ENCODE assay signal across 12 cellular contexts in genomic region chr14:73477618-73478266, GRCh38. TPM values are rescaled to one million over a fixed set of nuclear protein-coding genes. Genes with fewer than 3 reads are reported as not detected.
DNase-seq lines count a peak whose midpoint lies in the region; ATAC-seq and TF ChIP-seq lines count a peak whose summit lies in the region.
"Had no signal": no experiment of that assay in that cellular context is flagged by ENCODE, and none has a peak within 500 bp of the region (broad histone marks: within the 10 kb centered on the region; RNA-seq: fewer than 3 reads in every experiment).

No MANE protein-coding gene starts in this region.

- 69 to 80% (median 77%) methylated on average over 6 of the region's 6 CpGs for WGBS in heart left ventricle, 4 donors

- no peak overlapping the region for H3K4me3 Mint-ChIP-seq in stimulated activated effector memory CD8-positive, alpha-beta T cell treated with anti-CD3 and anti-CD28 coated beads, Interleukin-12 subunit alpha, Interleukin-12 subunit beta, amount 100 ng/mL, for 72 hours
- no peak overlapping the region for H3K4me3 Mint-ChIP-seq in stimulated activated naive CD8-positive, alpha-beta T cell treated with anti-CD3 and anti-CD28 coated beads, Interleukin-15, amount 100 ng/mL, for 72 hours

- H3K4me1 ChIP-seq in heart left ventricle = peaks cover 0 to 16% (median 0%) of the 10 kb centered on the region in 12 donors
- no peaks in the 10 kb centered on the region for H3K4me1 ChIP-seq in right atrium auricular region

- ATAC-seq in heart left ventricle = peak in 3 of 4 donors; percentile 36 to 64 (median 56)
- peak; percentile 71 for ATAC-seq in HG03432 (IDR thresholded peaks at IDR 0.05; ENCODE audit: unreplicated experiment)
- ATAC-seq in stimulated activated effector memory CD8-positive, alpha-beta T cell treated with anti-CD3 and anti-CD28 coated beads, Interleukin-12 subunit alpha, Interleukin-12 subunit beta, amount 100 ng/mL, for 72 hours = peak; percentile 71
- ATAC-seq in stimulated activated naive CD8-positive, alpha-beta T cell treated with anti-CD3 and anti-CD28 coated beads, Interleukin-15, amount 100 ng/mL, for 72 hours = no peak

- H3K27ac Mint-ChIP-seq in stimulated activated effector memory CD8-positive, alpha-beta T cell treated with anti-CD3 and anti-CD28 coated beads, Interleukin-12 subunit alpha, Interleukin-12 subunit beta, amount 100 ng/mL, for 72 hours = no peak overlapping the region
- no peak overlapping the region for H3K27ac Mint-ChIP-seq in stimulated activated naive CD8-positive, alpha-beta T cell treated with anti-CD3 and anti-CD28 coated beads, Interleukin-15, amount 100 ng/mL, for 72 hours

- H3K36me3 ChIP-seq in heart left ventricle (no peaks in the 10 kb centered on the region), right atrium auricular region (no peaks in the 10 kb centered on the region)
- H3K36me3 ChIP-seq: suprapubic skin had no signal

- no peak for TF ChIP-seq POLR2A in heart left ventricle (IDR thresholded peaks at IDR 0.05)

- H3K9me3 ChIP-seq in heart left ventricle = no peaks in the 10 kb centered on the region
- H3K9me3 ChIP-seq in right atrium auricular region = no peaks in the 10 kb centered on the region
- H3K9me3 ChIP-seq: suprapubic skin had no signal

- intact Hi-C loops in heart left ventricle (cut with DNase I) = loop anchor here in 4 of 10 donors (5.0 to 10.0 kb wide), 2 partner anchors 303 to 305 kb away; no protein-coding TSS in a partner anchor

- TF ChIP-seq CTCF in heart left ventricle (IDR thresholded peaks at IDR 0.05) (no peak), right atrium auricular region (IDR thresholded peaks at IDR 0.05) (no peak), choroid plexus epithelial cell (conservative IDR thresholded peaks at IDR 0.05; ENCODE audit: low read depth, low read length) (no peak)

- H3K27me3 ChIP-seq in heart left ventricle = no peaks in the 10 kb centered on the region
- H3K27me3 ChIP-seq in right atrium auricular region = no peaks in the 10 kb centered on the region
- H3K27me3 ChIP-seq: suprapubic skin had no signal

- H3K4me1 Mint-ChIP-seq in stimulated activated effector memory CD8-positive, alpha-beta T cell treated with anti-CD3 and anti-CD28 coated beads, Interleukin-12 subunit alpha, Interleukin-12 subunit beta, amount 100 ng/mL, for 72 hours = no peaks in the 10 kb centered on the region
- peaks cover 5% of the 10 kb centered on the region for H3K4me1 Mint-ChIP-seq in stimulated activated naive CD8-positive, alpha-beta T cell treated with anti-CD3 and anti-CD28 coated beads, Interleukin-15, amount 100 ng/mL, for 72 hours

- no peaks in the 10 kb centered on the region for H3K36me3 Mint-ChIP-seq in stimulated activated effector memory CD8-positive, alpha-beta T cell treated with anti-CD3 and anti-CD28 coated beads, Interleukin-12 subunit alpha, Interleukin-12 subunit beta, amount 100 ng/mL, for 72 hours

- H3K4me3 ChIP-seq in heart left ventricle = no peak overlapping the region
- H3K4me3 ChIP-seq in right atrium auricular region = no peak overlapping the region
- H3K4me3 ChIP-seq in choroid plexus epithelial cell (ENCODE audit: low read depth, low read length) = no peak overlapping the region
- H3K4me3 ChIP-seq: suprapubic skin had no signal

- H3K9me3 Mint-ChIP-seq in stimulated activated effector memory CD8-positive, alpha-beta T cell treated with anti-CD3 and anti-CD28 coated beads, Interleukin-12 subunit alpha, Interleukin-12 subunit beta, amount 100 ng/mL, for 72 hours = no peaks in the 10 kb centered on the region
- no peaks in the 10 kb centered on the region for H3K9me3 Mint-ChIP-seq in stimulated activated naive CD8-positive, alpha-beta T cell treated with anti-CD3 and anti-CD28 coated beads, Interleukin-15, amount 100 ng/mL, for 72 hours

- DNase-seq in heart left ventricle = no peak
- DNase-seq in right atrium auricular region (ENCODE audit: low spot score) = no peak
- peak; percentile 84 for DNase-seq in choroid plexus epithelial cell (ENCODE audit: low read depth)
- no peak for DNase-seq in stimulated activated effector memory CD8-positive, alpha-beta T cell treated with anti-CD3 and anti-CD28 coated beads, Interleukin-12 subunit alpha, Interleukin-12 subunit beta, amount 100 ng/mL, for 72 hours (ENCODE audit: low spot score in 2 of 2)
- no peak for DNase-seq in NCI-H2081 treated with DMSO at 0.1 percent for 48 hours (lab: John Stamatoyannopoulos, UW)
- no peak for DNase-seq in stimulated activated naive CD8-positive, alpha-beta T cell treated with anti-CD3 and anti-CD28 coated beads, Interleukin-15, amount 100 ng/mL, for 72 hours
- DNase-seq in NCI-H446 treated with DMSO at 0.1 percent for 48 hours (lab: John Stamatoyannopoulos, UW) = no peak
- DNase-seq: activated naive CD4-positive, alpha-beta T cell treated with anti-CD3 and anti-CD28 coated beads, Interleukin-2, amount 50 U/mL, for 16 hours; NCI-H526 treated with DMSO at 0.1 percent for 48 hours had no signal

- no peaks in the 10 kb centered on the region for H3K27me3 Mint-ChIP-seq in stimulated activated naive CD8-positive, alpha-beta T cell treated with anti-CD3 and anti-CD28 coated beads, Interleukin-15, amount 100 ng/mL, for 72 hours

- H3K27ac ChIP-seq in heart left ventricle = peak overlapping the region in 1 of 12 donors; percentile 62
- no peak overlapping the region for H3K27ac ChIP-seq in right atrium auricular region
- H3K27ac ChIP-seq: KMS-11, suprapubic skin had no signal

RNA-seq across cellular contexts. Expression of gene RIOX1, which starts 13.0 kb away (rescaled TPM):
- 10 to 100 TPM in 2 of 9 donors, 1 to 10 TPM in 7; 7.0 to 20.2 (median 9.2) TPM for total RNA-seq in heart left ventricle
- 1 to 10 TPM; 5.0 to 7.5 TPM for polyA plus RNA-seq in heart left ventricle
- 10 to 100 TPM; 14.0 to 15.6 TPM for total RNA-seq in right atrium auricular region

RNA-seq across cellular contexts. Expression of gene NUMB, which starts 19.4 kb away (rescaled TPM):
- total RNA-seq in heart left ventricle (10 to 100 TPM; 22.4 to 59.1 (median 35.0) TPM), right atrium auricular region (10 to 100 TPM; 24.6 to 31.9 TPM)
- polyA plus RNA-seq in heart left ventricle = 10 to 100 TPM; 18.2 to 28.7 TPM

RNA-seq across cellular contexts. Expression of gene ACOT1, which starts 59.2 kb away (rescaled TPM):
- total RNA-seq in heart left ventricle = 10 to 100 TPM in 7 of 9 donors, 1 to 10 TPM in 2; 6.0 to 34.4 (median 27.0) TPM
- 10 to 100 TPM in 1 of 2 donors, 1 to 10 TPM in 1; 8.4 to 17.2 TPM for polyA plus RNA-seq in heart left ventricle
- total RNA-seq in right atrium auricular region = 10 to 100 TPM; 13.6 to 19.8 TPM
